ENCODE assay signal across 19 cellular contexts in the genomic region with DNA sequence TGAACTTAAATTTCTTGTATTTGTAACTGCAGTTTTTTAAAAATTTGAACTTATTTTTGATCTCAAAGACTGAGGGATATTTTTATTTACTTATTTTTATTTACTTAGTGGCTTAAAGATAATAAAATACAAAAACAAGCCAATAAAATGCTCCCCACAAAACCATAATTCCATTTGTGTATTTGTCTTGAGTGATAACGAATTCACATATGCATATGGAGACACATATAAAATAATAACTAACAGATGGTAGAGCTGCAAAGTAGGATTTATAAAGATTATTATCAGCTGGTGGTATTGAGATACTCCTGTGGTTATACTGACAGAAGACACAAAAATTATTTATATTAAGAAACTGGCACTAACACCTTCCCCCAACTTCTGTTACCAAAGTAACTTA.
"Had no signal": no experiment of that assay in that cellular context is flagged by ENCODE, and none has a peak within 500 bp of the region (broad histone marks: within the 10 kb centered on the region; RNA-seq: fewer than 3 reads in every experiment).

No MANE protein-coding gene starts in this region.

- H3K4me3 ChIP-seq: body of pancreas, heart right ventricle, lung, testis, uterus had no signal

- H3K27me3 ChIP-seq: body of pancreas, heart right ventricle, testis, uterus had no signal

- DNase-seq: activated CD4-positive, alpha-beta T cell treated with anti-CD3 and anti-CD28 coated beads, Interleukin-2, amount 10 ng/mL, durations not matched to agents 24 days and 14 days; activated CD8-positive, alpha-beta memory T cell treated with anti-CD3 and anti-CD28 coated beads, Interleukin-2, amount 10 ng/mL, durations not matched to agents 7 days and 5 days; activated CD8-positive, alpha-beta T cell treated with anti-CD3 and anti-CD28 coated beads for 36 hours; activated gamma-delta T cell; activated T-cell treated with anti-CD3 and anti-CD28 coated beads for 4 hours; anterior cingulate cortex; body of pancreas; heart right ventricle; naive thymus-derived CD4-positive, alpha-beta T cell; posterior cingulate gyrus; small intestine; stimulated activated CD4-positive, alpha-beta T cell treated with anti-CD3 and anti-CD28 coated beads, Interleukin-15, amount 100 ng/mL, for 24 hours; testis; trophoblast cell; uterus had no signal

- H3K4me1 ChIP-seq: heart right ventricle, testis, uterus had no signal

- H3K36me3 ChIP-seq: heart right ventricle, uterus had no signal

- ATAC-seq: activated CD8-positive, alpha-beta memory T cell treated with anti-CD3 and anti-CD28 coated beads, Interleukin-2, amount 10 ng/mL, durations not matched to agents 7 days and 5 days; activated CD8-positive, alpha-beta T cell treated with anti-CD3 and anti-CD28 coated beads for 36 hours; body of pancreas; heart right ventricle; naive thymus-derived CD4-positive, alpha-beta T cell; sciatic nerve; stimulated activated memory B cell treated with anti-CD40 and anti-IgM and Interleukin-4, amounts not matched to agents 10 μg/mL and 1 μg/mL and 100 μg/mL, for 72 hours had no signal

- H3K27ac ChIP-seq: body of pancreas, heart right ventricle, testis, uterus had no signal

- H3K9me3 ChIP-seq: body of pancreas, heart right ventricle, testis, uterus had no signal

- FAIRE-seq: keratinocyte, small intestine had no signal
